ENCODE assay signal across 18 cellular contexts in genomic region chr7:35736725-35737124, GRCh38. TPM values are rescaled to one million over a fixed set of nuclear protein-coding genes. Genes with fewer than 3 reads are reported as not detected.
DNase-seq lines count a peak whose midpoint lies in the region; ATAC-seq and TF ChIP-seq lines count a peak whose summit lies in the region.
"Had no signal": no experiment of that assay in that cellular context is flagged by ENCODE, and none has a peak within 500 bp of the region (broad histone marks: within the 10 kb centered on the region; RNA-seq: fewer than 3 reads in every experiment).

No MANE protein-coding gene starts in this region.

- no peaks in the 10 kb centered on the region for H3K79me2 ChIP-seq in GM23248 (ENCODE audit: insufficient read depth)

- no peak for TF ChIP-seq CTCF in RWPE2 (IDR thresholded peaks at IDR 0.05; ENCODE audit: poor library complexity, severe bottlenecking)
- TF ChIP-seq CTCF in fibroblast of mammary gland (conservative IDR thresholded peaks at IDR 0.05; ENCODE audit: control insufficient read depth, insufficient read depth, low read depth, low read length): no peak
- TF ChIP-seq CTCF in lung (IDR thresholded peaks at IDR 0.05; ENCODE audit: control extremely low read depth, extremely low read depth): no peak
- TF ChIP-seq CTCF in colonic mucosa (IDR thresholded peaks at IDR 0.05): no peak

- no peak overlapping the region for H3K4me2 ChIP-seq in GM23248 (ENCODE audit: unreplicated experiment)

- no peak overlapping the region for H3K9ac ChIP-seq in GM23248
- no peak overlapping the region for H3K9ac ChIP-seq in colonic mucosa (ENCODE audit: low read depth in 2 of 2, low read length in 2 of 2)

- H3K27me3 ChIP-seq in GM23248 (replicated peaks; ENCODE audit: insufficient read depth) (no peaks in the 10 kb centered on the region), RWPE2 (ENCODE audit: insufficient read depth, poor library complexity, severe bottlenecking) (no peaks in the 10 kb centered on the region), lung (ENCODE audit: control insufficient read depth, insufficient read depth) (no peaks in the 10 kb centered on the region), colonic mucosa (no peaks in the 10 kb centered on the region)
- H3K27me3 ChIP-seq: adrenal gland, neutrophil had no signal

- in situ Hi-C loops in GM23248 (cut with MboI): no loop called here

- H3K36me3 ChIP-seq in GM23248 (ENCODE audit: low read depth): no peaks in the 10 kb centered on the region
- H3K36me3 ChIP-seq in RWPE2 (ENCODE audit: low read depth): no peaks in the 10 kb centered on the region
- H3K36me3 ChIP-seq in lung (ENCODE audit: control insufficient read depth in 2 of 2, insufficient read depth in 2 of 2, low read length in 2 of 2): no peaks in the 10 kb centered on the region
- H3K36me3 ChIP-seq in colonic mucosa: no peaks in the 10 kb centered on the region
- H3K36me3 ChIP-seq: adrenal gland, neutrophil had no signal

- DNase-seq in GM23248 (peak; percentile 61), RWPE2 (ENCODE audit: low spot score) (no peak), fibroblast of mammary gland (ENCODE audit: low read depth) (peak; percentile 66), lung (ENCODE audit: low spot score) (no peak), T-helper 1 cell (no peak), DMS79 (lab: John Stamatoyannopoulos, UW) (no peak), 8988T (no peak), colonic mucosa (no peak)
- DNase-seq: activated B cell treated with CpG ODN at 0.5 μM for 24 hours, adrenal gland, COR-L47, GF-D8, head of caudate nucleus, NCI-H2107, NCI-H82, right cardiac atrium had no signal

- H3K4me1 ChIP-seq in GM23248 (ENCODE audit: insufficient read depth): no peaks in the 10 kb centered on the region
- H3K4me1 ChIP-seq in RWPE2 (ENCODE audit: insufficient read depth, poor library complexity, severe bottlenecking): peaks cover 7% of the 10 kb centered on the region
- no peaks in the 10 kb centered on the region for H3K4me1 ChIP-seq in lung (ENCODE audit: control insufficient read depth in 2 of 2, insufficient read depth in 2 of 2, low read length in 2 of 2)
- no peaks in the 10 kb centered on the region for H3K4me1 ChIP-seq in colonic mucosa
- H3K4me1 ChIP-seq: adrenal gland had no signal

- H3K4me3 ChIP-seq in GM23248: no peak overlapping the region
- no peak overlapping the region for H3K4me3 ChIP-seq in RWPE2 (ENCODE audit: severe bottlenecking)
- H3K4me3 ChIP-seq in fibroblast of mammary gland (ENCODE audit: control insufficient read depth, low read depth, low read length): no peak overlapping the region
- H3K4me3 ChIP-seq in lung: no peak overlapping the region
- no peak overlapping the region for H3K4me3 ChIP-seq in colonic mucosa
- H3K4me3 ChIP-seq: adrenal gland, coronary artery had no signal

- H3K27ac ChIP-seq in GM23248: no peak overlapping the region
- peak overlapping the region; percentile 22 for H3K27ac ChIP-seq in RWPE2 (ENCODE audit: poor library complexity, severe bottlenecking)
- H3K27ac ChIP-seq in lung (ENCODE audit: low read depth in 1 of 2, low read length in 1 of 2): no peak overlapping the region
- no peak overlapping the region for H3K27ac ChIP-seq in colonic mucosa
- H3K27ac ChIP-seq: adrenal gland, coronary artery, neutrophil had no signal

- 91 to 95% methylated on average over 1 of the region's 1 CpG for WGBS in GM23248 (ENCODE audit: low coverage in 1 of 2, low lambda C conversion rate in 2 of 2, missing lambda C conversion rate in 2 of 2), 2 experiments
- 74 to 100% methylated on average over 1 of the region's 1 CpG for WGBS in lung, 2 donors

- intact Hi-C loops in colonic mucosa (cut with DNase I): no loop called here

- H2AFZ ChIP-seq in GM23248: no peak overlapping the region

- H3F3A ChIP-seq in GM23248 (ENCODE audit: insufficient read depth): no peaks in the 10 kb centered on the region

- H3K9me3 ChIP-seq in GM23248 (ENCODE audit: low read depth): no peaks in the 10 kb centered on the region
- H3K9me3 ChIP-seq in RWPE2 (ENCODE audit: severe bottlenecking): no peaks in the 10 kb centered on the region
- no peaks in the 10 kb centered on the region for H3K9me3 ChIP-seq in lung (ENCODE audit: control insufficient read depth in 2 of 2, insufficient read depth in 1 of 2, low read length in 1 of 2)
- H3K9me3 ChIP-seq in colonic mucosa: no peaks in the 10 kb centered on the region
- H3K9me3 ChIP-seq: adrenal gland, neutrophil had no signal

- ATAC-seq in RWPE2 (ENCODE audit: low read depth): peak; percentile 99
- ATAC-seq in lung (ENCODE audit: insufficient read depth, low FRiP score): peak; percentile 27
- ATAC-seq: right cardiac atrium had no signal

- no peaks in the 10 kb centered on the region for H3K9me2 ChIP-seq in GM23248 (ENCODE audit: insufficient read depth)

- H4K20me1 ChIP-seq in GM23248 (ENCODE audit: insufficient read depth): no peaks in the 10 kb centered on the region

RNA-seq across cellular contexts. Expression of gene HERPUD2, which starts 41.8 kb away (rescaled TPM):
- total RNA-seq in GM23248 (2014; rRNA removed; shearing (Covaris generic)): 15.2 and 33.3 TPM in 2 replicates
- polyA plus RNA-seq in GM23248 (2016; fragmentation: Nextera tagmentation; extraction: Ambion mirVana): 21.9 and 22.7 TPM in 2 replicates
- total RNA-seq in lung: 10 to 100 TPM; 24.7 to 32.2 TPM
- polyA plus RNA-seq in lung: 10 to 100 TPM; 10.4 to 18.9 TPM
- total RNA-seq in colonic mucosa: 10 to 100 TPM; 20.2 to 24.2 TPM

Comparison
In these comparisons a context has a peak if more than half of its experiments do, and no peak if none do; other contexts are left out.
1. DNase-seq: peak in GM23248 (single experiment) and fibroblast of mammary gland (single experiment); none in RWPE2 (single experiment), lung (single experiment), T-helper 1 cell (0 of 5), DMS79 (single experiment), 8988T (single experiment) and colonic mucosa (single experiment).